Comparison of ENCODE assay signal across 8 cellular contexts in genomic region chrX:2500681-2501151, GRCh38. TPM values are rescaled to one million over a fixed set of nuclear protein-coding genes. Genes with fewer than 3 reads are reported as not detected.
A peak's percentile ranks its signal among the peaks of the same experiment; 100 is the strongest.
DNase-seq lines count a peak whose midpoint lies in the region; ATAC-seq and TF ChIP-seq lines count a peak whose summit lies in the region.

DHRSX (minus strand) TSS chrX:2500976; CDS start chrX:2500925, 51 bp downstream.
ZBED1 (minus strand) TSS chrX:2500976; CDS start chrX:2490719, 10,257 bp downstream.

- intact Hi-C loops in esophagus squamous epithelium (cut with DNase I): no loop called here

- H3K27ac ChIP-seq in HL-60 (replicated peaks) (peak within 1 kb of the TSS; percentile 72), esophagus squamous epithelium (peak within 1 kb of the TSS; percentile 84 to 95 (median 90)), neural cell (ENCODE audit: low read length) (peak within 1 kb of the TSS; percentile 73), upper lobe of left lung (peak within 1 kb of the TSS; percentile 92 to 95 (median 92))

- peak in 1 of 4 donors; percentile 41 for TF ChIP-seq POLR2A in esophagus squamous epithelium (IDR thresholded peaks at IDR 0.05)
- peak in 2 of 4 donors; percentile 12 to 59 for TF ChIP-seq POLR2A in upper lobe of left lung (IDR thresholded peaks at IDR 0.05)

- H2AFZ ChIP-seq in neural cell (ENCODE audit: low read depth, low read length): peak within 1 kb of the TSS; percentile 76

- H3K36me3 Mint-ChIP-seq in activated CD8-positive, alpha-beta memory T cell treated with anti-CD3 and anti-CD28 coated beads, Interleukin-2, amount 10 ng/mL, durations not matched to agents 7 days and 5 days: peaks cover 3% of the 10 kb centered on the region

- DNase-seq in 8988T (peak; percentile 73), HL-60 (ENCODE audit: low read depth in 1 of 2, low spot score in 1 of 2) (peak; percentile 13 to 15), esophagus squamous epithelium (lab: John Stamatoyannopoulos, UW) (no peak), upper lobe of left lung (peak; percentile 38 to 94), NCI-H748 (lab: John Stamatoyannopoulos, UW; ENCODE audit: unreplicated experiment) (no peak)
- DNase-seq in activated CD8-positive, alpha-beta memory T cell treated with anti-CD3 and anti-CD28 coated beads, Interleukin-2, amount 10 ng/mL, durations not matched to agents 7 days and 5 days: peak; percentile 62

- H3K4me2 ChIP-seq in neural cell (ENCODE audit: low read length): peak within 1 kb of the TSS; percentile 82

- no peaks in the 10 kb centered on the region for H3K9me3 Mint-ChIP-seq in activated CD8-positive, alpha-beta memory T cell treated with anti-CD3 and anti-CD28 coated beads, Interleukin-2, amount 10 ng/mL, durations not matched to agents 7 days and 5 days (ENCODE audit: low read depth)

- H3K9ac ChIP-seq in neural cell (ENCODE audit: low read length): peak within 1 kb of the TSS; percentile 80

- H3K9me2 ChIP-seq in neural cell (ENCODE audit: insufficient read depth, low read length): no peaks in the 10 kb centered on the region

- H3K27ac Mint-ChIP-seq in activated CD8-positive, alpha-beta memory T cell treated with anti-CD3 and anti-CD28 coated beads, Interleukin-2, amount 10 ng/mL, durations not matched to agents 7 days and 5 days: peak within 1 kb of the TSS; percentile 80

- TF ChIP-seq RAD21 in neural cell (conservative IDR thresholded peaks at IDR 0.05): no peak

- ATAC-seq in GM19395 (IDR thresholded peaks at IDR 0.05; ENCODE audit: unreplicated experiment) (peak; percentile 47), upper lobe of left lung (ENCODE audit: low FRiP score in 2 of 2) (peak in 1 of 2 donors; percentile 80)
- ATAC-seq in activated CD8-positive, alpha-beta memory T cell treated with anti-CD3 and anti-CD28 coated beads, Interleukin-2, amount 10 ng/mL, durations not matched to agents 7 days and 5 days: peak; percentile 78

- H3K36me3 ChIP-seq in esophagus squamous epithelium: peaks cover 0 to 8% (median 0%) of the 10 kb centered on the region in 3 donors
- no peaks in the 10 kb centered on the region for H3K36me3 ChIP-seq in neural cell (ENCODE audit: insufficient read depth, low read length)
- H3K36me3 ChIP-seq in upper lobe of left lung: peaks cover 0 to 3% (median 0%) of the 10 kb centered on the region in 4 donors

- H3K4me3 ChIP-seq in HL-60 (replicated peaks; ENCODE audit: insufficient read depth, low read length) (peak within 1 kb of the TSS; percentile 54), esophagus squamous epithelium (peak within 1 kb of the TSS; percentile 64 to 99 (median 80)), neural cell (ENCODE audit: low read length) (peak within 1 kb of the TSS; percentile 77), upper lobe of left lung (peak within 1 kb of the TSS; percentile 74 to 98 (median 92))

- WGBS in esophagus squamous epithelium, 2 donors: no CpG with 5 or more reads among the region's 70 CpGs
- 0% methylated on average over 2 of the region's 70 CpGs; no CpG with 5 or more reads in 1 of the 2 donors for WGBS in upper lobe of left lung, 2 donors

- H3K4me1 Mint-ChIP-seq in activated CD8-positive, alpha-beta memory T cell treated with anti-CD3 and anti-CD28 coated beads, Interleukin-2, amount 10 ng/mL, durations not matched to agents 7 days and 5 days: peaks cover 27% of the 10 kb centered on the region

- TF ChIP-seq CTCF in HL-60 (IDR thresholded peaks at IDR 0.05; ENCODE audit: insufficient read depth, low read length) (no peak), esophagus squamous epithelium (IDR thresholded peaks at IDR 0.05) (no peak), neural cell (IDR thresholded peaks at IDR 0.05; ENCODE audit: poor library complexity, severe bottlenecking) (no peak), upper lobe of left lung (IDR thresholded peaks at IDR 0.05) (no peak)

- TF ChIP-seq EP300 in neural cell (conservative IDR thresholded peaks at IDR 0.05; ENCODE audit: poor library complexity, severe bottlenecking) (no peak), upper lobe of left lung (IDR thresholded peaks at IDR 0.05) (no peak)

- no peaks in the 10 kb centered on the region for H3K27me3 Mint-ChIP-seq in activated CD8-positive, alpha-beta memory T cell treated with anti-CD3 and anti-CD28 coated beads, Interleukin-2, amount 10 ng/mL, durations not matched to agents 7 days and 5 days

- no peaks in the 10 kb centered on the region for H3K9me3 ChIP-seq in esophagus squamous epithelium
- no peaks in the 10 kb centered on the region for H3K9me3 ChIP-seq in neural cell (ENCODE audit: low read length)
- no peaks in the 10 kb centered on the region for H3K9me3 ChIP-seq in upper lobe of left lung

- CTCF ChIA-PET in activated CD8-positive, alpha-beta memory T cell treated with anti-CD3 and anti-CD28 coated beads, Interleukin-2, amount 10 ng/mL, durations not matched to agents 7 days and 5 days (lab: Charles Lee): no interaction called here

- no peaks in the 10 kb centered on the region for H3F3A ChIP-seq in neural cell (ENCODE audit: insufficient read depth, low read length, poor library complexity, severe bottlenecking)

- H3K4me1 ChIP-seq in esophagus squamous epithelium (peaks cover 9 to 43% (median 20%) of the 10 kb centered on the region in 3 donors), upper lobe of left lung (peaks cover 24 to 37% (median 32%) of the 10 kb centered on the region in 4 donors)

- no peaks in the 10 kb centered on the region for H4K20me1 ChIP-seq in neural cell (ENCODE audit: insufficient read depth)

- H3K4me3 Mint-ChIP-seq in activated CD8-positive, alpha-beta memory T cell treated with anti-CD3 and anti-CD28 coated beads, Interleukin-2, amount 10 ng/mL, durations not matched to agents 7 days and 5 days: peak within 1 kb of the TSS; percentile 78

- H3K27me3 ChIP-seq in HL-60 (ENCODE audit: insufficient read depth, poor library complexity, severe bottlenecking): no peaks in the 10 kb centered on the region
- H3K27me3 ChIP-seq in esophagus squamous epithelium: no peaks in the 10 kb centered on the region
- H3K27me3 ChIP-seq in neural cell (ENCODE audit: insufficient read depth, low read depth, low read length): no peaks in the 10 kb centered on the region
- no peaks in the 10 kb centered on the region for H3K27me3 ChIP-seq in upper lobe of left lung

- peaks cover 40% of the 10 kb centered on the region for H3K79me2 ChIP-seq in neural cell (replicated peaks; ENCODE audit: insufficient read depth, low read length)

TF ChIP-seq in neural cell, 6 proteins besides CTCF, POLR2A, EP300 and RAD21:
- TF ChIP-seq POLR2AphosphoS5 (IDR thresholded peaks at IDR 0.05): peak; percentile 15
- TF ChIP-seq REST (IDR thresholded peaks at IDR 0.05; ENCODE audit: borderline replicate concordance): no peak

RNA-seq across cellular contexts. Expression of gene DHRSX, which starts in this region (rescaled TPM):
- total RNA-seq in activated CD8-positive, alpha-beta memory T cell treated with anti-CD3 and anti-CD28 coated beads, Interleukin-2, amount 10 ng/mL, durations not matched to agents 7 days and 5 days: 10 to 100 TPM; 21.1 to 22.5 TPM
- total RNA-seq in esophagus squamous epithelium (10 to 100 TPM in 1 of 4 donors, 1 to 10 TPM in 3; 4.1 to 12.2 (median 8.0) TPM), upper lobe of left lung (10 to 100 TPM; 18.2 to 34.8 (median 21.2) TPM)
- polyA plus RNA-seq in neural cell: 15.7 and 20.9 TPM in 2 replicates
- polyA minus RNA-seq in neural cell: 34.4 and 35.3 TPM in 2 replicates

RNA-seq across cellular contexts. Expression of gene ZBED1, which starts in this region (rescaled TPM):
- 10 to 100 TPM; 31.7 to 34.9 TPM for total RNA-seq in activated CD8-positive, alpha-beta memory T cell treated with anti-CD3 and anti-CD28 coated beads, Interleukin-2, amount 10 ng/mL, durations not matched to agents 7 days and 5 days
- 10 to 100 TPM; 17.5 to 31.0 (median 25.5) TPM for total RNA-seq in esophagus squamous epithelium
- 43.2 and 49.6 TPM in 2 replicates for polyA plus RNA-seq in neural cell
- polyA minus RNA-seq in neural cell: 74.8 and 86.2 TPM in 2 replicates
- 10 to 100 TPM; 33.2 to 48.7 (median 41.6) TPM for total RNA-seq in upper lobe of left lung

Comparison
In these comparisons a context has a peak if more than half of its experiments do, and no peak if none do; other contexts are left out.
1. DNase-seq: peak in 8988T (single experiment), HL-60 (2 of 2), activated CD8-positive, alpha-beta memory T cell treated with anti-CD3 and anti-CD28 coated beads, Interleukin-2, amount 10 ng/mL, durations not matched to agents 7 days and 5 days (single experiment) and upper lobe of left lung (2 of 2); none in esophagus squamous epithelium (single experiment) and NCI-H748 (single experiment).
2. Peak in every context shown above with its lines, with median percentiles within 50 percentile points of each other: H3K27ac ChIP-seq and H3K4me3 ChIP-seq.